In genomic region chr1:46549697-46550681, GRCh38 we compare ENCODE assay signal across 8 cellular contexts. TPM values are rescaled to one million over a fixed set of nuclear protein-coding genes. Genes with fewer than 3 reads are reported as not detected.
DNase-seq lines count a peak whose midpoint lies in the region; ATAC-seq, FAIRE-seq and TF ChIP-seq lines count a peak whose summit lies in the region.

No MANE protein-coding gene starts in this region.

- H3K4me1 ChIP-seq in HepG2 (ENCODE audit: insufficient read depth, low read length) = peaks cover 11% of the 10 kb centered on the region; the same call in 1 of the 2 replicates

- POLR2A ChIA-PET in HepG2 (lab: Yijun Ruan, JAX) = no interaction called here

- WGBS in HepG2 (ENCODE audit: low lambda C conversion rate) = 3% methylated on average over 4 of the region's 20 CpGs

- no peak for TF ChIP-seq CTCF in HepG2 (CRISPR knock-in tag; IDR thresholded peaks at IDR 0.05)

- H3K36me3 ChIP-seq in HepG2 (replicated peaks in 1 of 2; ENCODE audit: control insufficient read depth in 1 of 2, insufficient read depth in 2 of 2, low read length in 2 of 2) = no peaks in the 10 kb centered on the region

- BruUV-seq in HepG2 (replicated peaks; lab: Mats Ljungman, UMichigan) = no TSS peak

- no peak overlapping the region for H2AFZ ChIP-seq in HepG2 (ENCODE audit: low read length)

- H3K4me2 ChIP-seq in HepG2 (ENCODE audit: low read depth, low read length) = no peak overlapping the region

- no peak for FAIRE-seq in HepG2 (lab: Jason Lieb, UNC)

- H3K27me3 ChIP-seq in HepG2 (ENCODE audit: control insufficient read depth in 1 of 2, insufficient read depth in 2 of 2, low read length in 2 of 2) = peaks cover 6 to 46% of the 10 kb centered on the region in 2 experiments; a peak in 3 of 5 replicates

- no peak for TF ChIP-seq RAD21 in HepG2 (CRISPR knock-in tag; IDR thresholded peaks at IDR 0.05)

- DNase-seq in NCI-H2171 (lab: John Stamatoyannopoulos, UW) (peak; percentile 15), HepG2 (ENCODE audit: low spot score) (peak; percentile 24), NCI-H1930 (lab: John Stamatoyannopoulos, UW) (no peak)
- DNase-seq in activated effector memory CD4-positive, alpha-beta T cell treated with anti-CD3 and anti-CD28 coated beads, Interleukin-2, amount 50 U/mL, for 16 hours = peak; percentile 78

- H3K27ac ChIP-seq in HepG2 (ENCODE audit: extremely low read length, insufficient read depth, low read length) = no peak overlapping the region

- TF ChIP-seq EP300 in HepG2 (IDR thresholded peaks at IDR 0.05; ENCODE audit: low read depth in 2 of 2, low read length in 2 of 2) = no peak
- TF ChIP-seq EP300 in HepG2 (CRISPR knock-in tag; IDR thresholded peaks at IDR 0.05; ENCODE audit: borderline replicate concordance) = no peak

- ATAC-seq in GM18867 (IDR thresholded peaks at IDR 0.05; ENCODE audit: unreplicated experiment) (peak; percentile 47), HepG2 (peak; percentile 48), GM21447 (IDR thresholded peaks at IDR 0.05; ENCODE audit: unreplicated experiment) (no peak), HG02610 (IDR thresholded peaks at IDR 0.05; ENCODE audit: unreplicated experiment) (no peak), HG02981 (IDR thresholded peaks at IDR 0.05; ENCODE audit: unreplicated experiment) (no peak)

- CTCF ChIA-PET in HepG2 (lab: Yijun Ruan, JAX; ENCODE audit: low intra/inter-chr PET ratio, low total read pairs) = no interaction called here

- no peaks in the 10 kb centered on the region for H3K79me2 ChIP-seq in HepG2 (ENCODE audit: insufficient read depth, low read length)

- intact Hi-C loops in HepG2 (cut with micrococcal nuclease; ENCODE audit: unreplicated experiment) = loop anchor here (10.0 kb wide), 1 partner anchor 175 kb away; no protein-coding TSS in a partner anchor

- H3K9ac ChIP-seq in HepG2 (ENCODE audit: insufficient read depth, low read depth, low read length) = no peak overlapping the region

- H3K4me3 ChIP-seq in HepG2 (replicated peaks in 1 of 3; ENCODE audit: insufficient read depth in 1 of 3, low read depth in 2 of 3, low read length in 3 of 3) = no peak overlapping the region

- no peak for TF ChIP-seq POLR2A in HepG2 (IDR thresholded peaks at IDR 0.05; ENCODE audit: insufficient read depth in 1 of 2, low read depth in 2 of 2, low read length in 2 of 2)

- peaks cover under 1% of the 10 kb centered on the region; the same call in 1 of the 2 replicates for H4K20me1 ChIP-seq in HepG2 (ENCODE audit: insufficient read depth, low read length)

- in situ Hi-C loops in HepG2 (cut with HindIII; ENCODE audit: extremely low pct_ligation_motif_present, low pct_unique_long_range_greater_than_20kb) = no loop called here

- H3K9me3 ChIP-seq in HepG2 (ENCODE audit: low read length) = no peaks in the 10 kb centered on the region

TF ChIP-seq in HepG2, 621 proteins besides CTCF, POLR2A, EP300 and RAD21:
- TF ChIP-seq ARID4A (CRISPR knock-in tag; IDR thresholded peaks at IDR 0.05; ENCODE audit: borderline replicate concordance) (no peak), MXI1 (IDR thresholded peaks at IDR 0.05; ENCODE audit: borderline replicate concordance, low read depth, low read length) (0 out of 3 replicates have a peak, but pooled peaks have one; percentile 39), RFX3 (CRISPR knock-in tag; IDR thresholded peaks at IDR 0.05) (peak; percentile 65), RFX1 (IDR thresholded peaks at IDR 0.05) (peak; percentile 79)

RNA-seq across cellular contexts. Expression of gene KNCN, which starts 1.5 kb away (rescaled TPM):
- total RNA-seq in HepG2 (2016; rRNA removed; fragmentation: Illumina TruSeq; extraction: Trizol) = not detected in 2 replicates
- total RNA-seq in HepG2 (2016; cell fraction: cytosol; rRNA removed; fragmentation: Illumina TruSeq; extraction: Trizol; ENCODE audit: low read depth) = not detected in 2 replicates
- not detected in 2 replicates for total RNA-seq in HepG2 (2016; cell fraction: insoluble cytoplasmic fraction; rRNA removed; fragmentation: Illumina TruSeq; extraction: Trizol)
- total RNA-seq in HepG2 (2016; cell fraction: membrane; rRNA removed; fragmentation: Illumina TruSeq; extraction: Trizol) = not detected in 2 replicates
- not detected in 2 replicates for total RNA-seq in HepG2 (2016; cell fraction: nucleus; rRNA removed; fragmentation: Illumina TruSeq; extraction: Trizol)
- polyA plus RNA-seq in HepG2 (2011; rRNA removed) = not detected in 2 replicates
- not detected in 2 replicates for polyA plus RNA-seq in HepG2 (2011; cell fraction: cytosol; rRNA removed)
- polyA plus RNA-seq in HepG2 (2011; cell fraction: nucleus; rRNA removed) = not detected in 2 replicates
- not detected in 2 replicates for polyA plus RNA-seq in HepG2 (2012)
- not detected in 2 replicates for polyA plus RNA-seq in HepG2 (2016; cell fraction: cytosol; fragmentation: Illumina TruSeq; extraction: Trizol; ENCODE audit: low read depth)
- polyA plus RNA-seq in HepG2 (2016; cell fraction: insoluble cytoplasmic fraction; fragmentation: Illumina TruSeq; extraction: Trizol; ENCODE audit: low read depth) = not detected in 2 replicates
- polyA plus RNA-seq in HepG2 (2016; cell fraction: membrane; fragmentation: Illumina TruSeq; extraction: Trizol; ENCODE audit: low read depth) = not detected in 2 replicates
- not detected in 2 replicates for polyA plus RNA-seq in HepG2 (2016; cell fraction: nucleus; fragmentation: Illumina TruSeq; extraction: Trizol; ENCODE audit: insufficient read depth, low read depth)
- not detected in 2 replicates for polyA minus RNA-seq in HepG2 (2011; rRNA and poly(A)+ RNA removed; ENCODE audit: low replicate concordance)
- polyA minus RNA-seq in HepG2 (2011; cell fraction: cytosol; rRNA and poly(A)+ RNA removed) = not detected in 2 replicates
- not detected in 2 replicates for polyA minus RNA-seq in HepG2 (2011; cell fraction: nucleus; rRNA and poly(A)+ RNA removed)

RNA-seq across cellular contexts. Expression of gene MKNK1, which starts 54.1 kb away (rescaled TPM):
- total RNA-seq in HepG2 (2016; rRNA removed; fragmentation: Illumina TruSeq; extraction: Trizol) = 14.7 and 18.5 TPM in 2 replicates
- total RNA-seq in HepG2 (2016; cell fraction: cytosol; rRNA removed; fragmentation: Illumina TruSeq; extraction: Trizol; ENCODE audit: low read depth) = 10.5 and 13.8 TPM in 2 replicates
- 14.4 and 19.1 TPM in 2 replicates for total RNA-seq in HepG2 (2016; cell fraction: insoluble cytoplasmic fraction; rRNA removed; fragmentation: Illumina TruSeq; extraction: Trizol)
- 13.7 and 15.8 TPM in 2 replicates for total RNA-seq in HepG2 (2016; cell fraction: membrane; rRNA removed; fragmentation: Illumina TruSeq; extraction: Trizol)
- 21.2 and 21.4 TPM in 2 replicates for total RNA-seq in HepG2 (2016; cell fraction: nucleus; rRNA removed; fragmentation: Illumina TruSeq; extraction: Trizol)
- polyA plus RNA-seq in HepG2 (2011; rRNA removed) = 24.1 and 25.6 TPM in 2 replicates
- 16.8 and 17.9 TPM in 2 replicates for polyA plus RNA-seq in HepG2 (2011; cell fraction: cytosol; rRNA removed)
- polyA plus RNA-seq in HepG2 (2011; cell fraction: nucleus; rRNA removed) = 84.8 and 85.6 TPM in 2 replicates
- 16.8 and 18.6 TPM in 2 replicates for polyA plus RNA-seq in HepG2 (2012)
- polyA plus RNA-seq in HepG2 (2016; cell fraction: cytosol; fragmentation: Illumina TruSeq; extraction: Trizol; ENCODE audit: low read depth) = 16.7 and 21.4 TPM in 2 replicates
- 20.0 and 23.4 TPM in 2 replicates for polyA plus RNA-seq in HepG2 (2016; cell fraction: insoluble cytoplasmic fraction; fragmentation: Illumina TruSeq; extraction: Trizol; ENCODE audit: low read depth)
- polyA plus RNA-seq in HepG2 (2016; cell fraction: membrane; fragmentation: Illumina TruSeq; extraction: Trizol; ENCODE audit: low read depth) = 14.8 and 17.5 TPM in 2 replicates
- 65.1 and 68.0 TPM in 2 replicates for polyA plus RNA-seq in HepG2 (2016; cell fraction: nucleus; fragmentation: Illumina TruSeq; extraction: Trizol; ENCODE audit: insufficient read depth, low read depth)
- polyA minus RNA-seq in HepG2 (2011; rRNA and poly(A)+ RNA removed; ENCODE audit: low replicate concordance) = 29.1 and 38.2 TPM in 2 replicates
- 10.8 and 13.0 TPM in 2 replicates for polyA minus RNA-seq in HepG2 (2011; cell fraction: cytosol; rRNA and poly(A)+ RNA removed)
- 36.7 and 41.2 TPM in 2 replicates for polyA minus RNA-seq in HepG2 (2011; cell fraction: nucleus; rRNA and poly(A)+ RNA removed)

Comparison
In these comparisons a context has a peak if more than half of its experiments do, and no peak if none do; other contexts are left out.
1. ATAC-seq: peak in GM18867 (single experiment) and HepG2 (single experiment); none in GM21447 (single experiment), HG02610 (single experiment) and HG02981 (single experiment).
2. DNase-seq: peak in NCI-H2171 (single experiment), activated effector memory CD4-positive, alpha-beta T cell treated with anti-CD3 and anti-CD28 coated beads, Interleukin-2, amount 50 U/mL, for 16 hours (single experiment) and HepG2 (single experiment); none in NCI-H1930 (0 of 2).